Comparison of ENCODE assay signal across 1 cellular context in genomic region chr4:122151982-122152698, GRCh38.
TF ChIP-seq lines count a peak whose summit lies in the region.

BLTP1 (plus strand) TSS chr4:122152331; CDS start chr4:122170648, 18,317 bp downstream.

TF ChIP-seq in GM12878, 131 proteins besides CTCF, POLR2A, EP300 and RAD21 (continued from another document):
- TF ChIP-seq ATF3 (IDR thresholded peaks at IDR 0.05; ENCODE audit: borderline replicate concordance, extremely low read depth, low read depth, low read length) (peak; percentile 75; the same call in 1 of the 2 replicates), ZBED1 (IDR thresholded peaks at IDR 0.05; ENCODE audit: borderline replicate concordance) (no peak), DPF2 (IDR thresholded peaks at IDR 0.05) (peak; percentile 73; the same call in 1 of the 2 replicates), ZBTB33 (IDR thresholded peaks at IDR 0.05) (no peak), CREB1 (IDR thresholded peaks at IDR 0.05; ENCODE audit: low read depth) (peak; percentile 98), ZNF687 (IDR thresholded peaks at IDR 0.05) (peak; percentile 83), SMARCA5 (IDR thresholded peaks at IDR 0.05) (peak; percentile 33; the same call in 1 of the 2 replicates), POLR2AphosphoS2 (IDR thresholded peaks at IDR 0.05; ENCODE audit: low read depth, low read length) (peak; percentile 47; the same call in 1 of the 2 replicates), EED (IDR thresholded peaks at IDR 0.05; ENCODE audit: low read depth) (peak; percentile 31; the same call in 1 of the 2 replicates), HCFC1 (IDR thresholded peaks at IDR 0.05; ENCODE audit: low read length) (peak; percentile 53; the same call in 1 of the 2 replicates), SMAD5 (IDR thresholded peaks at IDR 0.05; ENCODE audit: low read depth) (no peak; the same call in 1 of the 2 replicates), RB1 (IDR thresholded peaks at IDR 0.05; ENCODE audit: borderline replicate concordance) (0 out of 2 replicates have a peak, but pooled peaks have one; percentile 18), TCF3 (IDR thresholded peaks at IDR 0.05; ENCODE audit: borderline replicate concordance, insufficient read depth, low read depth, low read length) (no peak), EGR1 (IDR thresholded peaks at IDR 0.05; ENCODE audit: borderline replicate concordance in 1 of 2, low read depth in 2 of 2, low read length in 2 of 2) (peak in 1 of 2 experiments; percentile 38; a peak in 1 of 3 replicates), IKZF1 (conservative IDR thresholded peaks at IDR 0.05) (peak; percentile 81; the same call in 1 of the 2 replicates), BHLHE40 (IDR thresholded peaks at IDR 0.05; ENCODE audit: borderline replicate concordance in 1 of 2, low read depth in 2 of 2, low read length in 1 of 2) (peak in 1 of 2 experiments; percentile 38; a peak in 2 of 4 replicates), BACH1 (IDR thresholded peaks at IDR 0.05; ENCODE audit: borderline replicate concordance) (peak; percentile 58; the same call in 1 of the 2 replicates), NKRF (conservative IDR thresholded peaks at IDR 0.05) (peak; percentile 62), PBX3 (IDR thresholded peaks at IDR 0.05; ENCODE audit: insufficient replicate concordance, low read depth, low read length) (peak; percentile 39), IRF3 (IDR thresholded peaks at IDR 0.05) (no peak), NR2F1 (conservative IDR thresholded peaks at IDR 0.05) (peak; percentile 61; the same call in 1 of the 2 replicates), MAX (IDR thresholded peaks at IDR 0.05; ENCODE audit: low read depth, low read length) (no peak), SREBF2 (IDR thresholded peaks at IDR 0.05; ENCODE audit: low read length) (no peak), IKZF2 (IDR thresholded peaks at IDR 0.05) (no peak), RELA (IDR thresholded peaks at IDR 0.05; ENCODE audit: borderline replicate concordance, partially characterized antibody) (peak; percentile 25), SRF (IDR thresholded peaks at IDR 0.05; ENCODE audit: low read depth in 2 of 2, low read length in 2 of 2) (peak in 1 of 2 experiments; percentile 81; a peak in 1 of 4 replicates), RBBP5 (conservative IDR thresholded peaks at IDR 0.05) (no peak), ZNF622 (IDR thresholded peaks at IDR 0.05) (no peak)
TF ChIP-seq in GM12878: peak in this region for 32.
